In genomic region chr16:30574678-30575077, GRCh38 we compare ENCODE assay signal across 20 cellular contexts. TPM values are rescaled to one million over a fixed set of nuclear protein-coding genes. Genes with fewer than 3 reads are reported as not detected.
A peak's percentile ranks its signal among the peaks of the same experiment; 100 is the strongest.
DNase-seq lines count a peak whose midpoint lies in the region; ATAC-seq and TF ChIP-seq lines count a peak whose summit lies in the region.
"Had no signal": no experiment of that assay in that cellular context is flagged by ENCODE, and none has a peak within 500 bp of the region (broad histone marks: within the 10 kb centered on the region; RNA-seq: fewer than 3 reads in every experiment).

No MANE protein-coding gene starts in this region.

- H3K27me3 ChIP-seq in upper lobe of right lung (no peaks in the 10 kb centered on the region), A673 (replicated peaks; ENCODE audit: insufficient read depth, low read depth, low read length, poor library complexity) (no peaks in the 10 kb centered on the region)
- H3K27me3 ChIP-seq: esophagus muscularis mucosa, tibial nerve had no signal

- H3K4me3 Mint-ChIP-seq in activated T-helper 1 cell treated with anti-CD3 and anti-CD28 coated beads, Interleukin-12 subunit alpha, Interleukin-12 subunit beta, Interleukin-2, Interleukin-4 antibody, amounts not matched to agents 30 ng/mL and 10 ng/mL and 1 ng/mL, durations not matched to agents 14 hours and 24 hours and 36 hours, result peak overlapping the region; percentile 43
- H3K4me3 Mint-ChIP-seq: activated B cell treated with CpG ODN at 0.5 μM for 24 hours; central memory CD8-positive, alpha-beta T cell; T-helper 17 cell had no signal

- no peaks in the 10 kb centered on the region for H3K27me3 Mint-ChIP-seq in activated T-helper 1 cell treated with anti-CD3 and anti-CD28 coated beads, Interleukin-12 subunit alpha, Interleukin-12 subunit beta, Interleukin-2, Interleukin-4 antibody, amounts not matched to agents 30 ng/mL and 10 ng/mL and 1 ng/mL, durations not matched to agents 14 hours and 24 hours and 36 hours (ENCODE audit: insufficient read depth)
- H3K27me3 Mint-ChIP-seq: activated B cell treated with CpG ODN at 0.5 μM for 24 hours; central memory CD8-positive, alpha-beta T cell; T-helper 17 cell had no signal

- no peak for DNase-seq in activated T-helper 1 cell treated with anti-CD3 and anti-CD28 coated beads, Interleukin-12 subunit alpha, Interleukin-12 subunit beta, Interleukin-2, Interleukin-4 antibody, amounts not matched to agents 30 ng/mL and 10 ng/mL and 1 ng/mL, durations not matched to agents 14 hours and 24 hours and 36 hours (ENCODE audit: low spot score)
- DNase-seq in upper lobe of right lung (no peak), A673 (ENCODE audit: low spot score) (no peak)
- DNase-seq: activated B cell treated with CpG ODN at 0.5 μM for 24 hours; activated effector memory CD4-positive, alpha-beta T cell treated with anti-CD3 and anti-CD28 coated beads, Interleukin-2, amount 50 U/mL, for 16 hours; AML-193; Calu3; GDM1; left ventricle myocardium inferior; NCI-H2081 treated with DMSO at 0.1 percent for 48 hours; NCI-H510A; SHP77; stimulated activated CD4-positive, alpha-beta T cell treated with anti-CD3 and anti-CD28 coated beads, Interleukin-12 subunit alpha, Interleukin-12 subunit beta, amount 100 ng/mL, for 4 hours; T-helper 17 cell had no signal

- TF ChIP-seq CTCF in HEK293 (tag by site-specific recombination; IDR thresholded peaks at IDR 0.05) (no peak), upper lobe of right lung (IDR thresholded peaks at IDR 0.05) (no peak), A673 (conservative IDR thresholded peaks at IDR 0.05; ENCODE audit: low read depth, low read length) (no peak)

- no peaks in the 10 kb centered on the region for H3K9me3 ChIP-seq in HEK293 (ENCODE audit: control insufficient read depth, insufficient read depth, low read depth, low read length)
- H3K9me3 ChIP-seq in upper lobe of right lung, result no peaks in the 10 kb centered on the region
- H3K9me3 ChIP-seq in A673 (ENCODE audit: low read depth, low read length, poor library complexity, severe bottlenecking), result no peaks in the 10 kb centered on the region
- H3K9me3 ChIP-seq: esophagus muscularis mucosa, left ventricle myocardium inferior, mucosa of descending colon, tibial nerve had no signal

- peaks cover 13% of the 10 kb centered on the region for H3K36me3 Mint-ChIP-seq in activated T-helper 1 cell treated with anti-CD3 and anti-CD28 coated beads, Interleukin-12 subunit alpha, Interleukin-12 subunit beta, Interleukin-2, Interleukin-4 antibody, amounts not matched to agents 30 ng/mL and 10 ng/mL and 1 ng/mL, durations not matched to agents 14 hours and 24 hours and 36 hours (ENCODE audit: low read depth)

- no peaks in the 10 kb centered on the region for H3K9me3 Mint-ChIP-seq in activated T-helper 1 cell treated with anti-CD3 and anti-CD28 coated beads, Interleukin-12 subunit alpha, Interleukin-12 subunit beta, Interleukin-2, Interleukin-4 antibody, amounts not matched to agents 30 ng/mL and 10 ng/mL and 1 ng/mL, durations not matched to agents 14 hours and 24 hours and 36 hours
- H3K9me3 Mint-ChIP-seq: activated B cell treated with CpG ODN at 0.5 μM for 24 hours; central memory CD8-positive, alpha-beta T cell had no signal

- ATAC-seq in upper lobe of right lung, result no peak
- ATAC-seq: HCT116, mucosa of descending colon, T-helper 17 cell had no signal

- H3K4me3 ChIP-seq in HEK293 (ENCODE audit: low read depth, low read length) (no peak overlapping the region), upper lobe of right lung (no peak overlapping the region), A673 (ENCODE audit: low read depth, low read length, poor library complexity, severe bottlenecking) (no peak overlapping the region)
- H3K4me3 ChIP-seq: esophagus muscularis mucosa, left ventricle myocardium inferior, mucosa of descending colon, tibial nerve had no signal

- H3K36me3 ChIP-seq in HEK293 (ENCODE audit: control insufficient read depth in 2 of 2, insufficient read depth in 1 of 2, low read length in 2 of 2) (peaks cover 4 to 11% of the 10 kb centered on the region in 2 experiments; a peak in 2 of 3 replicates), upper lobe of right lung (peaks cover 15% of the 10 kb centered on the region), A673 (ENCODE audit: insufficient read depth, low read length, poor library complexity, severe bottlenecking) (peaks cover 3% of the 10 kb centered on the region)

- H3K4me1 ChIP-seq in HEK293 (ENCODE audit: control insufficient read depth, insufficient read depth, low read length), result peaks cover 5% of the 10 kb centered on the region; the same call in 1 of the 2 replicates
- peaks cover 17% of the 10 kb centered on the region for H3K4me1 ChIP-seq in upper lobe of right lung
- H3K4me1 ChIP-seq in A673 (ENCODE audit: insufficient read depth, low read length, poor library complexity, severe bottlenecking), result peaks cover 21% of the 10 kb centered on the region

- peak overlapping the region; percentile 20 for H3K27ac Mint-ChIP-seq in activated T-helper 1 cell treated with anti-CD3 and anti-CD28 coated beads, Interleukin-12 subunit alpha, Interleukin-12 subunit beta, Interleukin-2, Interleukin-4 antibody, amounts not matched to agents 30 ng/mL and 10 ng/mL and 1 ng/mL, durations not matched to agents 14 hours and 24 hours and 36 hours
- H3K27ac Mint-ChIP-seq: T-helper 17 cell had no signal

- intact Hi-C loops in activated T-helper 1 cell treated with anti-CD3 and anti-CD28 coated beads, Interleukin-12 subunit alpha, Interleukin-12 subunit beta, Interleukin-2, Interleukin-4 antibody, amounts not matched to agents 30 ng/mL and 10 ng/mL and 1 ng/mL, durations not matched to agents 14 hours and 24 hours and 36 hours (cut with micrococcal nuclease), result no loop called here
- intact Hi-C loops in upper lobe of right lung (cut with DNase I) (no loop called here), A673 (cut with micrococcal nuclease; ENCODE audit: unreplicated experiment) (no loop called here)

- POLR2A ChIA-PET in HEK293 (lab: Yijun Ruan, JAX) (interaction anchor here (0.6 kb wide), 1 partner anchor 469 kb away, joined by 3 read pairs; no protein-coding TSS in a partner anchor), A673 (lab: Charles Lee; ENCODE audit: low non-redundant PET) (interaction anchor here (0.6 kb wide), 1 partner anchor 109 kb away, joined by 9 read pairs; no protein-coding TSS in a partner anchor)

- BruUV-seq in A673 (replicated peaks; lab: Mats Ljungman, UMichigan), result no TSS peak

- no peak overlapping the region for H3K27ac ChIP-seq in HEK293 (ENCODE audit: extremely low read depth, low read depth, low read length)
- H3K27ac ChIP-seq in upper lobe of right lung, result no peak overlapping the region
- H3K27ac ChIP-seq in A673 (ENCODE audit: low read depth, low read length, poor library complexity, severe bottlenecking), result no peak overlapping the region
- H3K27ac ChIP-seq: esophagus muscularis mucosa, left ventricle myocardium inferior, tibial nerve had no signal

- peaks cover 41% of the 10 kb centered on the region for H3K4me1 Mint-ChIP-seq in activated T-helper 1 cell treated with anti-CD3 and anti-CD28 coated beads, Interleukin-12 subunit alpha, Interleukin-12 subunit beta, Interleukin-2, Interleukin-4 antibody, amounts not matched to agents 30 ng/mL and 10 ng/mL and 1 ng/mL, durations not matched to agents 14 hours and 24 hours and 36 hours (ENCODE audit: low read depth)

- CTCF ChIA-PET in HEK293 (lab: Yijun Ruan, JAX) (interaction anchor here (0.7 to 1.1 kb wide), 3 partner anchors 40 to 145 kb away, joined by 3 read pairs; partner anchors contain the start of gene DCTPP1), A673 (lab: Charles Lee) (interaction anchor here (0.6 kb wide), 1 partner anchor 12 kb away, joined by 4 read pairs; no protein-coding TSS in a partner anchor)

TF ChIP-seq in HEK293, 187 proteins besides CTCF, POLR2A, EP300 and RAD21 (continues in another document):
- peak; percentile 77 for TF ChIP-seq ZBTB17 (tag by site-specific recombination; IDR thresholded peaks at IDR 0.05)
- no peak for TF ChIP-seq ZNF10 (tag by site-specific recombination; IDR thresholded peaks at IDR 0.05)
- TF ChIP-seq PRDM1 (tag by site-specific recombination; IDR thresholded peaks at IDR 0.05), result 0 out of 2 replicates have a peak, but pooled peaks have one; percentile 17
- TF ChIP-seq ZNF558 (tag by site-specific recombination; IDR thresholded peaks at IDR 0.05), result no peak
- peak; percentile 87 for TF ChIP-seq EGR2 (tag by site-specific recombination; IDR thresholded peaks at IDR 0.05; ENCODE audit: low read depth)
- TF ChIP-seq ZFP41 (tag by site-specific recombination; IDR thresholded peaks at IDR 0.05; ENCODE audit: borderline replicate concordance), result no peak
- no peak for TF ChIP-seq ZNF239 (tag by site-specific recombination; IDR thresholded peaks at IDR 0.05)
- TF ChIP-seq ZFP3 (tag by site-specific recombination; IDR thresholded peaks at IDR 0.05; ENCODE audit: low read depth), result peak; percentile 85

RNA-seq across cellular contexts. Expression of gene ZNF688, which starts 3.2 kb away (rescaled TPM):
- total RNA-seq in activated T-helper 1 cell treated with anti-CD3 and anti-CD28 coated beads, Interleukin-12 subunit alpha, Interleukin-12 subunit beta, Interleukin-2, Interleukin-4 antibody, amounts not matched to agents 30 ng/mL and 10 ng/mL and 1 ng/mL, durations not matched to agents 14 hours and 24 hours and 36 hours, result 7.4 and 9.4 TPM in 2 replicates
- total RNA-seq in upper lobe of right lung (13.1 TPM), A673 (2021) (8.5 and 9.1 TPM in 2 replicates)

RNA-seq across cellular contexts. Expression of gene ZNF785, which starts 10.8 kb away (rescaled TPM):
- 19.2 and 21.5 TPM in 2 replicates for total RNA-seq in activated T-helper 1 cell treated with anti-CD3 and anti-CD28 coated beads, Interleukin-12 subunit alpha, Interleukin-12 subunit beta, Interleukin-2, Interleukin-4 antibody, amounts not matched to agents 30 ng/mL and 10 ng/mL and 1 ng/mL, durations not matched to agents 14 hours and 24 hours and 36 hours
- 16.3 TPM for total RNA-seq in upper lobe of right lung
- 21.4 and 23.2 TPM in 2 replicates for total RNA-seq in A673 (2021)

RNA-seq across cellular contexts. Expression of gene ZNF764, which starts 16.5 kb away (rescaled TPM):
- total RNA-seq in activated T-helper 1 cell treated with anti-CD3 and anti-CD28 coated beads, Interleukin-12 subunit alpha, Interleukin-12 subunit beta, Interleukin-2, Interleukin-4 antibody, amounts not matched to agents 30 ng/mL and 10 ng/mL and 1 ng/mL, durations not matched to agents 14 hours and 24 hours and 36 hours, result 17.9 and 21.2 TPM in 2 replicates
- 10.6 TPM for total RNA-seq in upper lobe of right lung
- total RNA-seq in A673 (2021), result 15.2 and 17.7 TPM in 2 replicates

RNA-seq across cellular contexts. Expression of gene ZNF689, which starts 35.5 kb away (rescaled TPM):
- total RNA-seq in activated T-helper 1 cell treated with anti-CD3 and anti-CD28 coated beads, Interleukin-12 subunit alpha, Interleukin-12 subunit beta, Interleukin-2, Interleukin-4 antibody, amounts not matched to agents 30 ng/mL and 10 ng/mL and 1 ng/mL, durations not matched to agents 14 hours and 24 hours and 36 hours, result 14.7 TPM in 2 replicates
- total RNA-seq in upper lobe of right lung, result 7.2 TPM
- total RNA-seq in A673 (2021), result 18.1 and 21.1 TPM in 2 replicates

RNA-seq across cellular contexts. Expression of gene ZNF747, which starts 40.0 kb away (rescaled TPM):
- total RNA-seq in activated T-helper 1 cell treated with anti-CD3 and anti-CD28 coated beads, Interleukin-12 subunit alpha, Interleukin-12 subunit beta, Interleukin-2, Interleukin-4 antibody, amounts not matched to agents 30 ng/mL and 10 ng/mL and 1 ng/mL, durations not matched to agents 14 hours and 24 hours and 36 hours, result 13.8 and 15.8 TPM in 2 replicates
- 11.5 TPM for total RNA-seq in upper lobe of right lung
- total RNA-seq in A673 (2021), result 10.6 and 12.7 TPM in 2 replicates
